In genomic region chr3:116914004-116914403, GRCh38 we compare ENCODE assay signal across 24 cellular contexts.
"Had no signal": no experiment of that assay in that cellular context is flagged by ENCODE, and none has a peak within 500 bp of the region (broad histone marks: within the 10 kb centered on the region; RNA-seq: fewer than 3 reads in every experiment).

No MANE protein-coding gene starts in this region.

- H3K36me3 ChIP-seq: neural progenitor cell, ovary, right lobe of liver, sigmoid colon, stomach, thoracic aorta, thyroid gland, tibial nerve, upper lobe of left lung, vagina had no signal

- H3K4me1 ChIP-seq: neural progenitor cell, parathyroid adenoma, psoas muscle, right lobe of liver, sigmoid colon, stomach, thyroid gland, tibial nerve, upper lobe of left lung, vagina had no signal

- H3K4me2 ChIP-seq: neural progenitor cell had no signal

- H3K9me3 ChIP-seq: ovary, psoas muscle, right lobe of liver, sigmoid colon, stomach, thoracic aorta, thyroid gland, tibial nerve, upper lobe of left lung, vagina had no signal

- H3K4me3 ChIP-seq: neural progenitor cell, ovary, psoas muscle, right lobe of liver, sigmoid colon, stomach, thoracic aorta, thyroid gland, tibial nerve, upper lobe of left lung, vagina had no signal

- H3K27ac ChIP-seq: neural progenitor cell, ovary, parathyroid adenoma, psoas muscle, right lobe of liver, sigmoid colon, stomach, thoracic aorta, thyroid gland, tibial nerve, upper lobe of left lung, vagina had no signal

- DNase-seq: occipital lobe; ovary; posterior cingulate gyrus; psoas muscle; right cardiac atrium; right lobe of liver; sigmoid colon; small intestine; stimulated activated CD4-positive, alpha-beta T cell treated with anti-CD3 and anti-CD28 coated beads, Interleukin-15, amount 100 ng/mL, for 24 hours; stimulated activated CD4-positive, alpha-beta T cell treated with anti-CD3 and anti-CD28 coated beads, Interleukin-2, amount 100 ng/mL, for 24 hours; stimulated activated CD4-positive, alpha-beta T cell treated with anti-CD3 and anti-CD28 coated beads, Interleukin-2, amount 100 ng/mL, for 48 hours; stimulated activated CD4-positive, alpha-beta T cell treated with anti-CD3 and anti-CD28 coated beads, Interleukin-4, amount 100 ng/mL, for 24 hours; stimulated activated naive B cell treated with anti-CD40 and anti-IgM and Interleukin-4, amounts not matched to agents 10 μg/mL and 1 μg/mL and 100 μg/mL, for 72 hours; stimulated activated naive CD4-positive, alpha-beta T cell treated with Interleukin-2 at 50 U/mL for 16 hours; stomach; thyroid gland; trophoblast cell; upper lobe of left lung had no signal

- H3K27me3 ChIP-seq: neural progenitor cell, ovary, right lobe of liver, sigmoid colon, stomach, thyroid gland, tibial nerve, upper lobe of left lung, vagina had no signal

- H3K79me2 ChIP-seq: parathyroid adenoma had no signal

- H3K9ac ChIP-seq: neural progenitor cell, parathyroid adenoma had no signal

- FAIRE-seq: small intestine, urothelium cell line had no signal

- H2AFZ ChIP-seq: neural progenitor cell, parathyroid adenoma had no signal
